1 cellular context compared by ENCODE assay signal in the genomic region with DNA sequence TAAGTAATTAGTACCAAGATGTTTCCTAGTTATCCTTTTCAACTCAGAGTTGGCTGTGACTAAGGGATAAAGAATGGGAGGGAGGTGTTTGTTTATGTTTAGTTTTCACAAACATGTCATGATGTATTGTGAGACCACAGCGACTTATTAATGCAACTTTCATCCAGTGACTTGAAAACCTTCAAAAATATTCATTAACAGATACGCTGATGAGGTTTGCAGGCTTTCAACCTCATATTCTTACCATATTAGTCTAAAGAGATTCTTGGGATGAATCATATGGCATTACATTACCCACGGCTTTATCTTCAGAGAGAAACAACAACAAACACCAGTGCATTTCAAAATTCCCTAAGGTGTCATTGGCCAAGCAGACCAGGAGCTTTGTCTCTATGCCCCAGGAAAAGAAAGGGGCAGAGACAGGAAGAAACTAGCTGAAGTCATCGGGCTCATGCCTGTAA.
TF ChIP-seq lines count a peak whose summit lies in the region.

No MANE protein-coding gene starts in this region.

TF ChIP-seq in A549, 52 proteins besides CTCF, POLR2A, EP300 and RAD21 (continued from another document):
- TF ChIP-seq FOSL2 (IDR thresholded peaks at IDR 0.05) (no peak), FOSL2 (CRISPR knock-in tag; IDR thresholded peaks at IDR 0.05) (no peak), HDAC2 (IDR thresholded peaks at IDR 0.05) (no peak), CBX8 (IDR thresholded peaks at IDR 0.05) (no peak)
